Comparison of ENCODE assay signal across 20 cellular contexts in genomic region chr20:61891476-61891875, GRCh38.
DNase-seq lines count a peak whose midpoint lies in the region; ATAC-seq, FAIRE-seq and TF ChIP-seq lines count a peak whose summit lies in the region.
"Had no signal": no experiment of that assay in that cellular context is flagged by ENCODE, and none has a peak within 500 bp of the region (broad histone marks: within the 10 kb centered on the region; RNA-seq: fewer than 3 reads in every experiment).

No MANE protein-coding gene starts in this region.

- no peaks in the 10 kb centered on the region for H3K9me3 ChIP-seq in left ventricle myocardium inferior (replicated peaks)
- H3K9me3 ChIP-seq in KOPT-K1 (ENCODE audit: insufficient read depth, low read length, poor library complexity, severe bottlenecking), result no peaks in the 10 kb centered on the region
- no peaks in the 10 kb centered on the region for H3K9me3 ChIP-seq in kidney (ENCODE audit: control insufficient read depth in 1 of 2, low read length in 2 of 2)
- H3K9me3 ChIP-seq in osteoblast (ENCODE audit: low read depth, low read length), result peaks cover 4% of the 10 kb centered on the region
- no peaks in the 10 kb centered on the region for H3K9me3 ChIP-seq in esophagus squamous epithelium
- H3K9me3 ChIP-seq: BE2C had no signal

- DNase-seq in Right ventricle myocardium superior, result peak; percentile 6
- no peak for DNase-seq in left ventricle myocardium inferior
- DNase-seq in kidney, result peak; percentile 50
- no peak for DNase-seq in A172 (ENCODE audit: low spot score)
- DNase-seq in osteoblast (ENCODE audit: insufficient read length, low spot score, missing footprints), result no peak
- no peak for DNase-seq in esophagus squamous epithelium (lab: John Stamatoyannopoulos, UW)
- DNase-seq: 8988T; BE2C; C1 segment of cervical spinal cord; CD4-positive, CD25-positive, alpha-beta regulatory T cell; COR-L47; DMS 273 treated with DMSO at 0.1 percent for 48 hours; DMS53; DND-41; EL; H9 had no signal

- no peak overlapping the region for H3K4me3 ChIP-seq in left ventricle myocardium inferior
- H3K4me3 ChIP-seq in kidney (ENCODE audit: low read length in 2 of 2), result no peak overlapping the region
- no peak overlapping the region for H3K4me3 ChIP-seq in osteoblast (ENCODE audit: insufficient read depth, low read length)
- no peak overlapping the region for H3K4me3 ChIP-seq in esophagus squamous epithelium
- H3K4me3 ChIP-seq: GM12878 had no signal

- no peak overlapping the region for H3K27ac ChIP-seq in left ventricle myocardium inferior (replicated peaks)
- H3K27ac ChIP-seq in KOPT-K1 (ENCODE audit: low read depth, low read length, poor library complexity, severe bottlenecking), result peak overlapping the region; percentile 61
- no peak overlapping the region for H3K27ac ChIP-seq in kidney (ENCODE audit: low read depth in 2 of 2, low read length in 2 of 2)
- no peak overlapping the region for H3K27ac ChIP-seq in osteoblast (ENCODE audit: low read depth, low read length)
- H3K27ac ChIP-seq in esophagus squamous epithelium, result no peak overlapping the region

- no peak overlapping the region for H3K9ac ChIP-seq in kidney (ENCODE audit: low read length in 2 of 2)

- H3K79me2 ChIP-seq in osteoblast (ENCODE audit: insufficient read depth, low read length), result no peaks in the 10 kb centered on the region

- H3K36me3 ChIP-seq in left ventricle myocardium inferior (no peaks in the 10 kb centered on the region), KOPT-K1 (ENCODE audit: insufficient read depth, low read length) (no peaks in the 10 kb centered on the region), kidney (ENCODE audit: control insufficient read depth in 1 of 2, insufficient read depth in 2 of 2, low read length in 2 of 2) (no peaks in the 10 kb centered on the region), osteoblast (ENCODE audit: insufficient read depth, low read length) (no peaks in the 10 kb centered on the region), esophagus squamous epithelium (no peaks in the 10 kb centered on the region)
- H3K36me3 ChIP-seq: BE2C had no signal

- TF ChIP-seq CTCF in left ventricle myocardium inferior (IDR thresholded peaks at IDR 0.05; ENCODE audit: borderline replicate concordance) (no peak), kidney (IDR thresholded peaks at IDR 0.05; ENCODE audit: borderline replicate concordance, extremely low read depth, insufficient read depth) (no peak), osteoblast (IDR thresholded peaks at IDR 0.05; ENCODE audit: extremely low read depth, low read depth, low read length) (no peak), esophagus squamous epithelium (IDR thresholded peaks at IDR 0.05) (no peak)

- H3K27me3 ChIP-seq in left ventricle myocardium inferior (ENCODE audit: low read depth), result peaks cover 51% of the 10 kb centered on the region
- H3K27me3 ChIP-seq in osteoblast (ENCODE audit: insufficient read depth, low read length), result no peaks in the 10 kb centered on the region
- peaks cover 0 to 21% (median 0%) of the 10 kb centered on the region in 4 donors for H3K27me3 ChIP-seq in esophagus squamous epithelium
- H3K27me3 ChIP-seq: BE2C had no signal

- peaks cover 2% of the 10 kb centered on the region for H4K20me1 ChIP-seq in osteoblast (ENCODE audit: insufficient read depth, low read length)

- no peak overlapping the region for H2AFZ ChIP-seq in osteoblast (ENCODE audit: low read length)

- no peak for ATAC-seq in Right ventricle myocardium superior (ENCODE audit: poor library complexity)
- ATAC-seq: GM12878 had no signal

- no peak overlapping the region for H3K4me2 ChIP-seq in osteoblast (ENCODE audit: insufficient read depth, low read length)

- intact Hi-C loops in Right ventricle myocardium superior (cut with DNase I), result no loop called here
- intact Hi-C loops in left ventricle myocardium inferior (cut with micrococcal nuclease), result no loop called here
- intact Hi-C loops in kidney (cut with DNase I), result no loop called here
- intact Hi-C loops in esophagus squamous epithelium (cut with DNase I), result no loop called here

- H3K4me1 ChIP-seq in left ventricle myocardium inferior, result no peaks in the 10 kb centered on the region
- peaks cover 0 to 3% of the 10 kb centered on the region in 2 donors for H3K4me1 ChIP-seq in kidney (ENCODE audit: control insufficient read depth in 1 of 2, insufficient read depth in 1 of 2, low read depth in 1 of 2, low read length in 2 of 2)
- H3K4me1 ChIP-seq in osteoblast (ENCODE audit: insufficient read depth, low read length), result no peaks in the 10 kb centered on the region
- no peaks in the 10 kb centered on the region for H3K4me1 ChIP-seq in esophagus squamous epithelium
- H3K4me1 ChIP-seq: BE2C had no signal

- no peak for TF ChIP-seq POLR2A in esophagus squamous epithelium (IDR thresholded peaks at IDR 0.05)

- no peak for FAIRE-seq in kidney (lab: Jason Lieb, UNC)
- FAIRE-seq: GM12878, GM19239, H1 had no signal

- 100% methylated on average over 1 of the region's 6 CpGs; no CpG with 5 or more reads in 1 of the 2 donors for WGBS in esophagus squamous epithelium, 2 donors

Comparison
In these comparisons a context has a peak if more than half of its experiments do, and no peak if none do; other contexts are left out.
1. DNase-seq: peak in Right ventricle myocardium superior (single experiment) and kidney (single experiment); none in left ventricle myocardium inferior (single experiment), A172 (single experiment), osteoblast (single experiment) and esophagus squamous epithelium (single experiment).